In the genomic region with DNA sequence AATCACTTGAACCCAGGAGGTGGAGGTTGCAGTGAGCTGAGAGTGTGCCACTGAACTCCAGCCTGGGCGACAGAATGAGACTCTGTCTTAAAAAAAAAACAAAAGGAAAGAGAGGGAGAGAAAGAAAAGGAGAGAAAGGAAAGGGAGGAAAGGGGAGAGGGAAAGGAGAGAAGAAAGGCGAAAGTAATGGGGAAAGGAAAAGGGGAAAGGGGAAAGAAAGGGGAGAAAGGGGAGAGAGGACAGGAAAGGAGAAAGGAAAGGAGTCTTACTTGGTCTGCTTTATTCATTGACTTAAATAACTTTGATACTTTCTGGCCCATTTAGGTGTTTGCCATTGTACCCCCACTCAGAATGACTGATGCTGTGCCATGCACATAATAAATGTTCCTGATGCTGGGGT, we compare ENCODE assay signal across 27 cellular contexts.
"Had no signal": no experiment of that assay in that cellular context is flagged by ENCODE, and none has a peak within 500 bp of the region (broad histone marks: within the 10 kb centered on the region; RNA-seq: fewer than 3 reads in every experiment).

No MANE protein-coding gene starts in this region.

- H3K4me3 ChIP-seq: colonic mucosa, esophagus squamous epithelium, gastrocnemius medialis, heart right ventricle, left lung, lower lobe of right lung had no signal

- H3K4me1 ChIP-seq: colonic mucosa, esophagus squamous epithelium, gastrocnemius medialis, lower lobe of right lung had no signal

- ATAC-seq: effector memory CD8-positive, alpha-beta T cell; esophagus mucosa; gastrocnemius medialis; heart right ventricle; left cardiac atrium; left lung; left ventricle myocardium superior; lower lobe of right lung; naive thymus-derived CD4-positive, alpha-beta T cell had no signal

- FAIRE-seq: endometrium, islet of Langerhans, keratinocyte had no signal

- DNase-seq: colonic mucosa; cortex of kidney; effector CD8-positive, alpha-beta T cell; effector memory CD8-positive, alpha-beta T cell; endodermal cell; erythroblast; esophagus squamous epithelium; foreskin fibroblast; foreskin melanocyte; gastrocnemius medialis; glutamatergic neuron; head of caudate nucleus; heart right ventricle; hippocampal formation; left cardiac atrium; left lung; left ventricle myocardium superior; lower lobe of right lung; mesenchymal stem cell; midbrain; naive thymus-derived CD4-positive, alpha-beta T cell had no signal

- H3K27me3 Mint-ChIP-seq: dendritic cell treated with granulocyte-macrophage colony-stimulating factor and Interleukin-4, amounts not matched to agents 40 ng/mL and 50 ng/mL, for 4 days; effector memory CD8-positive, alpha-beta T cell; naive thymus-derived CD4-positive, alpha-beta T cell had no signal

- H3K27ac Mint-ChIP-seq: dendritic cell treated with granulocyte-macrophage colony-stimulating factor and Interleukin-4, amounts not matched to agents 40 ng/mL and 50 ng/mL, for 4 days; endodermal cell; naive thymus-derived CD4-positive, alpha-beta T cell had no signal

- H3K27ac ChIP-seq: colonic mucosa, epithelial cell of prostate, esophagus squamous epithelium, gastrocnemius medialis, heart right ventricle, left lung, lower lobe of right lung had no signal

- H3K9me3 ChIP-seq: colonic mucosa, esophagus squamous epithelium, gastrocnemius medialis, heart right ventricle, left lung, lower lobe of right lung had no signal

- H3K4me3 Mint-ChIP-seq: dendritic cell treated with granulocyte-macrophage colony-stimulating factor and Interleukin-4, amounts not matched to agents 40 ng/mL and 50 ng/mL, for 4 days; effector memory CD8-positive, alpha-beta T cell; endodermal cell; naive thymus-derived CD4-positive, alpha-beta T cell had no signal

- H3K27me3 ChIP-seq: colonic mucosa, esophagus squamous epithelium, gastrocnemius medialis, heart right ventricle, left lung had no signal

- H3K9me3 Mint-ChIP-seq: dendritic cell treated with granulocyte-macrophage colony-stimulating factor and Interleukin-4, amounts not matched to agents 40 ng/mL and 50 ng/mL, for 4 days; effector memory CD8-positive, alpha-beta T cell; endodermal cell; naive thymus-derived CD4-positive, alpha-beta T cell had no signal
